Comparison of ENCODE assay signal across 31 cellular contexts in the genomic region with DNA sequence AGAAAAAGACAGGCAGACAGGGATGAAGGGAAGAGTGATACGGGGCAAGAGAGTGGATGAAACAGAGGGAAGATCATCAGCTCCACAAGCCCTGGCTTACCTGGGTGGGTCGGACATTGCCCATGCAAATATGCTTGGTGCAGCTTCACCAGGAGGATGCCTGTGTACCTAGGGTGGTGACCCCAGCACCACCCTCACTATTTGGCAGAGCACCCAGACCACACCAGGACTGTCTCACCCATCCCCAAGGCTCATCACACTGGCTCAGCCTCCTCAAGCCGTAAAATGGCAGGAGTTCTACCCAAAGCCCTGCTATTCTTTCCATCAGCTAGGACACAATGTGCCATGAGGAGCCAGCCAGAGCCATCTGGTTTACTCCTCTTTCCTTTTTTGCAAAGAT. TPM values are rescaled to one million over a fixed set of nuclear protein-coding genes. Genes with fewer than 3 reads are reported as not detected.
"Had no signal": no experiment of that assay in that cellular context is flagged by ENCODE, and none has a peak within 500 bp of the region (broad histone marks: within the 10 kb centered on the region; RNA-seq: fewer than 3 reads in every experiment).

No MANE protein-coding gene starts in this region.

- H3K4me3 ChIP-seq: ascending aorta, MG63, SJCRH30, SK-N-MC had no signal

- H3K27ac Mint-ChIP-seq: activated CD4-positive, alpha-beta T cell treated with anti-CD3 and anti-CD28 coated beads, Interleukin-2, amount 10 ng/mL, durations not matched to agents 24 days and 14 days; activated CD8-positive, alpha-beta T cell treated with anti-CD3 and anti-CD28 coated beads for 36 hours; activated naive CD4-positive, alpha-beta T cell treated with anti-CD3 and anti-CD28 coated beads, Interleukin-2, amount 50 U/mL, for 24 hours; activated naive CD8-positive, alpha-beta T cell treated with anti-CD3 and anti-CD28 coated beads, Interleukin-2, amount 10 ng/mL, durations not matched to agents 7 days and 5 days; activated T-cell treated with anti-CD3 and anti-CD28 coated beads, Interleukin-2, amount 50 U/mL, for 24 hours; activated T-helper 2 cell treated with anti-CD3 and anti-CD28 coated beads, Interferon-gamma antibody, Interleukin-2, Interleukin-4, amounts not matched to agents 10 μg/mL and 5 μg/mL and 100 μg/mL, durations not matched to agents 14 hours and 24 hours and 36 hours had no signal

- H3K9me3 ChIP-seq: ascending aorta, MG63, SJCRH30 had no signal

- H3K9me3 Mint-ChIP-seq: activated CD4-positive, alpha-beta T cell treated with anti-CD3 and anti-CD28 coated beads, Interleukin-2, amount 10 ng/mL, durations not matched to agents 24 days and 14 days; activated CD8-positive, alpha-beta T cell treated with anti-CD3 and anti-CD28 coated beads for 36 hours; activated naive CD4-positive, alpha-beta T cell treated with anti-CD3 and anti-CD28 coated beads, Interleukin-2, amount 50 U/mL, for 24 hours; activated naive CD8-positive, alpha-beta T cell treated with anti-CD3 and anti-CD28 coated beads, Interleukin-2, amount 10 ng/mL, durations not matched to agents 7 days and 5 days; activated T-cell treated with anti-CD3 and anti-CD28 coated beads, Interleukin-2, amount 50 U/mL, for 24 hours; activated T-helper 2 cell treated with anti-CD3 and anti-CD28 coated beads, Interferon-gamma antibody, Interleukin-2, Interleukin-4, amounts not matched to agents 10 μg/mL and 5 μg/mL and 100 μg/mL, durations not matched to agents 14 hours and 24 hours and 36 hours had no signal

- H3K4me1 Mint-ChIP-seq: activated CD4-positive, alpha-beta T cell treated with anti-CD3 and anti-CD28 coated beads, Interleukin-2, amount 10 ng/mL, durations not matched to agents 24 days and 14 days; activated naive CD4-positive, alpha-beta T cell treated with anti-CD3 and anti-CD28 coated beads, Interleukin-2, amount 50 U/mL, for 24 hours; activated naive CD8-positive, alpha-beta T cell treated with anti-CD3 and anti-CD28 coated beads, Interleukin-2, amount 10 ng/mL, durations not matched to agents 7 days and 5 days had no signal

- H3K36me3 Mint-ChIP-seq: activated naive CD4-positive, alpha-beta T cell treated with anti-CD3 and anti-CD28 coated beads, Interleukin-2, amount 50 U/mL, for 24 hours; activated naive CD8-positive, alpha-beta T cell treated with anti-CD3 and anti-CD28 coated beads, Interleukin-2, amount 10 ng/mL, durations not matched to agents 7 days and 5 days had no signal

- ATAC-seq: activated CD8-positive, alpha-beta T cell treated with anti-CD3 and anti-CD28 coated beads for 36 hours; Panc1 had no signal

- H3K4me3 Mint-ChIP-seq: activated CD4-positive, alpha-beta T cell treated with anti-CD3 and anti-CD28 coated beads, Interleukin-2, amount 10 ng/mL, durations not matched to agents 24 days and 14 days; activated CD8-positive, alpha-beta T cell treated with anti-CD3 and anti-CD28 coated beads for 36 hours; activated naive CD4-positive, alpha-beta T cell treated with anti-CD3 and anti-CD28 coated beads, Interleukin-2, amount 50 U/mL, for 24 hours; activated naive CD8-positive, alpha-beta T cell treated with anti-CD3 and anti-CD28 coated beads, Interleukin-2, amount 10 ng/mL, durations not matched to agents 7 days and 5 days; activated T-cell treated with anti-CD3 and anti-CD28 coated beads, Interleukin-2, amount 50 U/mL, for 24 hours had no signal

- H3K4me1 ChIP-seq: ascending aorta had no signal

- H3K27me3 ChIP-seq: ascending aorta had no signal

- H3K27ac ChIP-seq: ascending aorta, SJCRH30, SK-N-MC, WERI-Rb-1 had no signal

- DNase-seq: activated CD4-positive, alpha-beta T cell treated with anti-CD3 and anti-CD28 coated beads, Interleukin-2, amount 10 ng/mL, durations not matched to agents 24 days and 14 days; activated CD4-positive, alpha-beta T cell treated with anti-CD3 and anti-CD28 coated beads, Interleukin-2, amount 50 U/mL, for 4 hours; activated CD8-positive, alpha-beta T cell treated with anti-CD3 and anti-CD28 coated beads for 36 hours; activated gamma-delta T cell; activated naive CD4-positive, alpha-beta T cell treated with Interleukin-2 at 50 U/mL for 16 hours; activated naive CD8-positive, alpha-beta T cell treated with anti-CD3 and anti-CD28 coated beads, Interleukin-2, amount 10 ng/mL, durations not matched to agents 7 days and 5 days; activated T-cell treated with anti-CD3 and anti-CD28 coated beads, Interleukin-2, amount 50 U/mL, for 24 hours; amygdala; Kasumi-1; MG63; MV-4-11; NCI-H1092; NCI-H1436 treated with DMSO at 0.1 percent for 48 hours; NCI-H1694 treated with DMSO at 0.1 percent for 48 hours; NCI-H2029; NCI-H2171 treated with DMSO at 0.1 percent for 48 hours; NCI-H2227 treated with DMSO at 0.1 percent for 48 hours; NCI-H446; NCI-H510A treated with DMSO at 0.1 percent for 48 hours; NCI-H526 treated with DMSO at 0.1 percent for 48 hours; NCI-H774; SHP77; SJCRH30; T1000; WERI-Rb-1 had no signal

- H3K36me3 ChIP-seq: ascending aorta, MG63, SJCRH30 had no signal

RNA-seq across cellular contexts. Expression of gene GALNT8, which starts 3.0 kb away (rescaled TPM):
- total RNA-seq: ascending aorta, RPMI7951 had no signal
